1 cellular context compared by ENCODE assay signal in genomic region chr1:13661539-13661938, GRCh38.
TF ChIP-seq lines count a peak whose summit lies in the region.

No MANE protein-coding gene starts in this region.

TF ChIP-seq in IMR-90, 13 proteins besides CTCF, POLR2A, EP300 and RAD21 (continued from another document):
- TF ChIP-seq MAZ (IDR thresholded peaks at IDR 0.05; ENCODE audit: borderline replicate concordance, low read depth, low read length) = no peak
- TF ChIP-seq CHD1 (IDR thresholded peaks at IDR 0.05; ENCODE audit: low read depth, low read length) = no peak
- TF ChIP-seq RCOR1 (IDR thresholded peaks at IDR 0.05; ENCODE audit: insufficient replicate concordance, low read length) = no peak
